27 cellular contexts compared by ENCODE assay signal in genomic region chr21:28016571-28016970, GRCh38.
A peak's percentile ranks its signal among the peaks of the same experiment; 100 is the strongest.
DNase-seq lines count a peak whose midpoint lies in the region; ATAC-seq and TF ChIP-seq lines count a peak whose summit lies in the region.
"Had no signal": no experiment of that assay in that cellular context is flagged by ENCODE, and none has a peak within 500 bp of the region (broad histone marks: within the 10 kb centered on the region; RNA-seq: fewer than 3 reads in every experiment).

No MANE protein-coding gene starts in this region.

- no peak for ATAC-seq in GM21737 (IDR thresholded peaks at IDR 0.05; ENCODE audit: unreplicated experiment)
- no peak for ATAC-seq in HG02970 (IDR thresholded peaks at IDR 0.05; ENCODE audit: low FRiP score, unreplicated experiment)
- ATAC-seq: HCT116, Right ventricle myocardium inferior had no signal

- no peak overlapping the region for H3K27ac ChIP-seq in mammary epithelial cell (ENCODE audit: insufficient read depth, low read depth, low read length)
- H3K27ac ChIP-seq: PC-9, SJCRH30 had no signal

- in situ Hi-C loops in mammary epithelial cell (cut with MboI; ENCODE audit: low sequenced_read_pairs in 2 of 2) = no loop called here

- dilution Hi-C loops in mammary epithelial cell (cut with HindIII; ENCODE audit: low sequenced_read_pairs) = no loop called here

- no TSS peak for BruUV-seq in mammary epithelial cell (replicated peaks; lab: Mats Ljungman, UMichigan)

- CTCF ChIA-PET in mammary epithelial cell (lab: Charles Lee; ENCODE audit: low non-redundant PET) = no interaction called here

- TF ChIP-seq CTCF in fibroblast of villous mesenchyme (IDR thresholded peaks at IDR 0.05; ENCODE audit: insufficient read depth, low read depth, low read length) = no peak
- TF ChIP-seq CTCF in retinal pigment epithelial cell (conservative IDR thresholded peaks at IDR 0.05; ENCODE audit: low read depth, low read length) = no peak
- TF ChIP-seq CTCF in mammary epithelial cell (conservative IDR thresholded peaks at IDR 0.05 in 1 of 2, IDR thresholded peaks at IDR 0.05 in 1 of 2; ENCODE audit: extremely low read depth in 1 of 2, insufficient read depth in 1 of 2, low read depth in 1 of 2, low read length in 2 of 2) = no peak

- H3K4me2 ChIP-seq in mammary epithelial cell (ENCODE audit: insufficient read depth, low read depth, low read length) = no peak overlapping the region
- H3K4me2 ChIP-seq: PC-9 had no signal

- H3K4me3 ChIP-seq in fibroblast of villous mesenchyme (ENCODE audit: low read depth, low read length) (no peak overlapping the region), retinal pigment epithelial cell (ENCODE audit: low read length) (no peak overlapping the region), mammary epithelial cell (replicated peaks in 1 of 3; ENCODE audit: insufficient read depth in 1 of 3, low read depth in 2 of 3, low read length in 3 of 3) (no peak overlapping the region)
- H3K4me3 ChIP-seq: MG63, PC-9, SJCRH30 had no signal

- intact Hi-C loops in mammary epithelial cell (cut with micrococcal nuclease) = no loop called here

- H3K9me3 ChIP-seq in mammary epithelial cell (replicated peaks; ENCODE audit: insufficient read depth, low read length) = no peaks in the 10 kb centered on the region
- H3K9me3 ChIP-seq: MG63, SJCRH30 had no signal

- WGBS in mammary epithelial cell (ENCODE audit: low coverage, missing lambda C conversion rate) = 91% methylated on average over 1 of the region's 1 CpG

- no peak overlapping the region for H3K9ac ChIP-seq in mammary epithelial cell (ENCODE audit: insufficient read depth, low read length)

- no peaks in the 10 kb centered on the region for H3K27me3 ChIP-seq in mammary epithelial cell (ENCODE audit: insufficient read depth, low read length)
- H3K27me3 ChIP-seq: MG63, SJCRH30 had no signal

- no peaks in the 10 kb centered on the region for H3K79me2 ChIP-seq in mammary epithelial cell (ENCODE audit: insufficient read depth, low read length)

- no peaks in the 10 kb centered on the region for H3K4me1 ChIP-seq in mammary epithelial cell (ENCODE audit: insufficient read depth, low read length)
- H3K4me1 ChIP-seq: SJCRH30 had no signal

- no peaks in the 10 kb centered on the region for H4K20me1 ChIP-seq in mammary epithelial cell (ENCODE audit: insufficient read depth, low read length)

- no peaks in the 10 kb centered on the region for H3K36me3 ChIP-seq in mammary epithelial cell (ENCODE audit: insufficient read depth, low read length)
- H3K36me3 ChIP-seq: MG63, SJCRH30 had no signal

- H2AFZ ChIP-seq in mammary epithelial cell (ENCODE audit: low read depth, low read length) = no peak overlapping the region
- H2AFZ ChIP-seq: PC-9 had no signal

- DNase-seq in EH (ENCODE audit: low read depth) (peak; percentile 15), NCI-H226 (peak; percentile 12), fibroblast of villous mesenchyme (ENCODE audit: low read depth) (peak; percentile 5), retinal pigment epithelial cell (ENCODE audit: low read depth) (peak; percentile 55), mammary epithelial cell (no peak)
- DNase-seq: AML-193; C1 segment of cervical spinal cord; CD4-positive, alpha-beta memory T cell; COR-L47; DMS53; EL; GDM1; KG1; MG63; NCI-H1105 treated with DMSO at 0.1 percent for 48 hours; NCI-H146; NCI-H1930; NCI-H2107; NCI-H446; NCI-H524 treated with DMSO at 0.1 percent for 48 hours; NCI-H774; PC-9; SJCRH30 had no signal
